In the genomic region with DNA sequence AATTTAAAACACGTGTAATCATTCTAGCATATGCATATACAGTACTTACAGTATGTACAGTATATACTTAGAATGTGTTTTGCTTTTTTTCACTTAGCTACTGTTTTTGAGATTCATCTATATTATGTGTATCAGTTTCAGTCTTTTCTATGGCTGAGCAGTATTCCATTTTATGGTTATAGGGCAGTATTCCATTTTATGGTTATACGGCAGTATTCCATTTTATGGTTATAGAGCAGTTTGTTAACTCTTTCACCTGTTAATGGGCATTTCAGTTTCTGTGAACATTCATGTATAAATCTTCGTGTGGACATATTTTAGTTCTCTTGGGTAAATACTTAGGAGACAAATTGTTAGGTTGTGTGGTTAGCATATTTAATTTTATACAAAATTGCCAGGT, we compare ENCODE assay signal across 16 cellular contexts. TPM values are rescaled to one million over a fixed set of nuclear protein-coding genes. Genes with fewer than 3 reads are reported as not detected.
A peak's percentile ranks its signal among the peaks of the same experiment; 100 is the strongest.
DNase-seq lines count a peak whose midpoint lies in the region; ATAC-seq lines count a peak whose summit lies in the region.
"Had no signal": no experiment of that assay in that cellular context is flagged by ENCODE, and none has a peak within 500 bp of the region (broad histone marks: within the 10 kb centered on the region; RNA-seq: fewer than 3 reads in every experiment).

No MANE protein-coding gene starts in this region.

- peak overlapping the region; percentile 63 for H3K27ac Mint-ChIP-seq in activated T-cell treated with anti-CD3 and anti-CD28 coated beads, Interleukin-2, amount 50 U/mL, for 72 hours
- H3K27ac Mint-ChIP-seq in stimulated activated memory B cell treated with anti-CD40 and anti-IgM and Interleukin-4, amounts not matched to agents 10 μg/mL and 1 μg/mL and 100 μg/mL, for 72 hours: peak overlapping the region; percentile 61
- H3K27ac Mint-ChIP-seq: B cell had no signal

- intact Hi-C loops in left colon (cut with DNase I, micrococcal nuclease): no loop called here

- H3K36me3 Mint-ChIP-seq in activated T-cell treated with anti-CD3 and anti-CD28 coated beads, Interleukin-2, amount 50 U/mL, for 72 hours (ENCODE audit: insufficient read depth in 2 of 2): peaks cover 2 to 18% of the 10 kb centered on the region in 2 donors
- peaks cover 39% of the 10 kb centered on the region for H3K36me3 Mint-ChIP-seq in activated T-cell treated with anti-CD3 and anti-CD28 coated beads, Interleukin-2, amount 50 U/mL, for 4 hours (ENCODE audit: insufficient read depth)
- peaks cover 33% of the 10 kb centered on the region for H3K36me3 Mint-ChIP-seq in stimulated activated memory B cell treated with anti-CD40 and anti-IgM and Interleukin-4, amounts not matched to agents 10 μg/mL and 1 μg/mL and 100 μg/mL, for 72 hours

- H3K9me3 Mint-ChIP-seq in activated T-cell treated with anti-CD3 and anti-CD28 coated beads, Interleukin-2, amount 50 U/mL, for 72 hours: no peaks in the 10 kb centered on the region
- no peaks in the 10 kb centered on the region for H3K9me3 Mint-ChIP-seq in activated T-cell treated with anti-CD3 and anti-CD28 coated beads, Interleukin-2, amount 50 U/mL, for 4 hours
- no peaks in the 10 kb centered on the region for H3K9me3 Mint-ChIP-seq in stimulated activated memory B cell treated with anti-CD40 and anti-IgM and Interleukin-4, amounts not matched to agents 10 μg/mL and 1 μg/mL and 100 μg/mL, for 72 hours
- H3K9me3 Mint-ChIP-seq: CD4-positive, CD25-positive, alpha-beta regulatory T cell; CD8-positive, alpha-beta T cell had no signal

- no peak for ATAC-seq in activated T-cell treated with anti-CD3 and anti-CD28 coated beads, Interleukin-2, amount 50 U/mL, for 72 hours (replicated peaks in 1 of 2)
- ATAC-seq in activated T-cell treated with anti-CD3 and anti-CD28 coated beads, Interleukin-2, amount 50 U/mL, for 4 hours: no peak
- ATAC-seq in left colon: peak; percentile 79
- ATAC-seq in stimulated activated memory B cell treated with anti-CD40 and anti-IgM and Interleukin-4, amounts not matched to agents 10 μg/mL and 1 μg/mL and 100 μg/mL, for 72 hours: no peak
- ATAC-seq: CD8-positive, alpha-beta T cell; GM12878 had no signal

- no peaks in the 10 kb centered on the region for H3K27me3 Mint-ChIP-seq in activated T-cell treated with anti-CD3 and anti-CD28 coated beads, Interleukin-2, amount 50 U/mL, for 72 hours (ENCODE audit: low read depth)
- H3K27me3 Mint-ChIP-seq in activated T-cell treated with anti-CD3 and anti-CD28 coated beads, Interleukin-2, amount 50 U/mL, for 4 hours (ENCODE audit: low read depth): no peaks in the 10 kb centered on the region
- no peaks in the 10 kb centered on the region for H3K27me3 Mint-ChIP-seq in stimulated activated memory B cell treated with anti-CD40 and anti-IgM and Interleukin-4, amounts not matched to agents 10 μg/mL and 1 μg/mL and 100 μg/mL, for 72 hours
- H3K27me3 Mint-ChIP-seq: B cell; CD4-positive, CD25-positive, alpha-beta regulatory T cell had no signal

- DNase-seq in activated T-cell treated with anti-CD3 and anti-CD28 coated beads, Interleukin-2, amount 50 U/mL, for 72 hours: no peak
- no peak for DNase-seq in activated T-cell treated with anti-CD3 and anti-CD28 coated beads, Interleukin-2, amount 50 U/mL, for 4 hours
- DNase-seq in left colon (no peak), NCI-H226 (no peak)
- no peak for DNase-seq in activated effector memory CD4-positive, alpha-beta T cell treated with anti-CD3 and anti-CD28 coated beads, Interleukin-2, amount 50 U/mL, for 16 hours
- DNase-seq: CD4-positive, CD25-positive, alpha-beta regulatory T cell; CD8-positive, alpha-beta T cell; DMS 273 treated with DMSO at 0.1 percent for 48 hours; DND-41; GDM1; GM23248; H7; HCEC 1CT had no signal

- no peak overlapping the region for H3K4me3 Mint-ChIP-seq in activated T-cell treated with anti-CD3 and anti-CD28 coated beads, Interleukin-2, amount 50 U/mL, for 72 hours
- no peak overlapping the region for H3K4me3 Mint-ChIP-seq in activated T-cell treated with anti-CD3 and anti-CD28 coated beads, Interleukin-2, amount 50 U/mL, for 4 hours
- no peak overlapping the region for H3K4me3 Mint-ChIP-seq in stimulated activated memory B cell treated with anti-CD40 and anti-IgM and Interleukin-4, amounts not matched to agents 10 μg/mL and 1 μg/mL and 100 μg/mL, for 72 hours
- H3K4me3 Mint-ChIP-seq: B cell; CD4-positive, CD25-positive, alpha-beta regulatory T cell; CD8-positive, alpha-beta T cell had no signal

- no peaks in the 10 kb centered on the region for H3K4me1 Mint-ChIP-seq in activated T-cell treated with anti-CD3 and anti-CD28 coated beads, Interleukin-2, amount 50 U/mL, for 72 hours (ENCODE audit: low read depth)
- no peaks in the 10 kb centered on the region for H3K4me1 Mint-ChIP-seq in activated T-cell treated with anti-CD3 and anti-CD28 coated beads, Interleukin-2, amount 50 U/mL, for 4 hours (ENCODE audit: low read depth)
- H3K4me1 Mint-ChIP-seq in stimulated activated memory B cell treated with anti-CD40 and anti-IgM and Interleukin-4, amounts not matched to agents 10 μg/mL and 1 μg/mL and 100 μg/mL, for 72 hours: peaks cover 12% of the 10 kb centered on the region

RNA-seq across cellular contexts. Expression of a gene that starts 40.9 kb away (rescaled TPM):
- 100 to 1,000 TPM; 166 to 185 TPM for total RNA-seq in activated T-cell treated with anti-CD3 and anti-CD28 coated beads, Interleukin-2, amount 50 U/mL, for 72 hours
- total RNA-seq in activated T-cell treated with anti-CD3 and anti-CD28 coated beads, Interleukin-2, amount 50 U/mL, for 4 hours: 100 to 1,000 TPM; 167 to 177 (median 172) TPM
- 100 to 1,000 TPM; 445 to 448 TPM for total RNA-seq in left colon
